In genomic region chr13:114115796-114116195, GRCh38 we compare ENCODE assay signal across 10 cellular contexts. TPM values are rescaled to one million over a fixed set of nuclear protein-coding genes. Genes with fewer than 3 reads are reported as not detected.
DNase-seq lines count a peak whose midpoint lies in the region; ATAC-seq and TF ChIP-seq lines count a peak whose summit lies in the region.
"Had no signal": no experiment of that assay in that cellular context is flagged by ENCODE, and none has a peak within 500 bp of the region (broad histone marks: within the 10 kb centered on the region; RNA-seq: fewer than 3 reads in every experiment).

No MANE protein-coding gene starts in this region.

- H3K27me3 ChIP-seq in psoas muscle (ENCODE audit: insufficient read depth in 3 of 3, low read length in 2 of 3) = no peaks in the 10 kb centered on the region

- ATAC-seq in activated T-cell treated with anti-CD3 and anti-CD28 coated beads, Interleukin-2, amount 50 U/mL, for 4 hours = no peak
- no peak for ATAC-seq in memory B cell (ENCODE audit: low read depth)
- ATAC-seq in stimulated activated naive CD8-positive, alpha-beta T cell treated with anti-CD3 and anti-CD28 coated beads, Interleukin-15, amount 100 ng/mL, for 72 hours = no peak
- no peak for ATAC-seq in psoas muscle

- WGBS in psoas muscle, 3 donors = 88 to 90% (median 89%) methylated on average over 13 of the region's 13 CpGs

- H3K27ac ChIP-seq in psoas muscle = no peak overlapping the region

- H3K4me3 ChIP-seq in psoas muscle = no peak overlapping the region

- intact Hi-C loops in psoas muscle (cut with DNase I) = no loop called here

- no peak overlapping the region for H3K4me3 Mint-ChIP-seq in activated T-cell treated with anti-CD3 and anti-CD28 coated beads, Interleukin-2, amount 50 U/mL, for 4 hours
- H3K4me3 Mint-ChIP-seq in memory B cell = peak overlapping the region; percentile 0
- H3K4me3 Mint-ChIP-seq in stimulated activated naive CD8-positive, alpha-beta T cell treated with anti-CD3 and anti-CD28 coated beads, Interleukin-15, amount 100 ng/mL, for 72 hours = peak overlapping the region; percentile 60 to 62

- H3K27me3 Mint-ChIP-seq in activated T-cell treated with anti-CD3 and anti-CD28 coated beads, Interleukin-2, amount 50 U/mL, for 4 hours (ENCODE audit: low read depth) = no peaks in the 10 kb centered on the region
- no peaks in the 10 kb centered on the region for H3K27me3 Mint-ChIP-seq in memory B cell
- H3K27me3 Mint-ChIP-seq in stimulated activated naive CD8-positive, alpha-beta T cell treated with anti-CD3 and anti-CD28 coated beads, Interleukin-15, amount 100 ng/mL, for 72 hours = no peaks in the 10 kb centered on the region

- no peak for TF ChIP-seq CTCF in psoas muscle (IDR thresholded peaks at IDR 0.05)

- peak; percentile 20 for DNase-seq in activated T-cell treated with anti-CD3 and anti-CD28 coated beads, Interleukin-2, amount 50 U/mL, for 1 hour
- DNase-seq in activated T-cell treated with anti-CD3 and anti-CD28 coated beads for 4 hours (no peak), memory B cell (ENCODE audit: low spot score in 2 of 2) (no peak), psoas muscle (no peak), amygdala (lab: John Stamatoyannopoulos, UW) (no peak), NCI-H2227 (lab: John Stamatoyannopoulos, UW; ENCODE audit: unreplicated experiment) (no peak)
- peak; percentile 0 for DNase-seq in activated T-cell treated with anti-CD3 and anti-CD28 coated beads, Interleukin-2, amount 50 U/mL, for 4 hours
- DNase-seq in stimulated activated naive CD8-positive, alpha-beta T cell treated with anti-CD3 and anti-CD28 coated beads, Interleukin-15, amount 100 ng/mL, for 72 hours = no peak
- DNase-seq: anterior cingulate cortex, NCI-H524 treated with DMSO at 0.1 percent for 48 hours had no signal

- H3K4me1 ChIP-seq in psoas muscle = peaks cover 42% of the 10 kb centered on the region

- H3K36me3 Mint-ChIP-seq in activated T-cell treated with anti-CD3 and anti-CD28 coated beads, Interleukin-2, amount 50 U/mL, for 4 hours (ENCODE audit: insufficient read depth) = peaks cover 16% of the 10 kb centered on the region
- H3K36me3 Mint-ChIP-seq in memory B cell = peaks cover 21% of the 10 kb centered on the region

- peaks cover 65% of the 10 kb centered on the region for H3K4me1 Mint-ChIP-seq in activated T-cell treated with anti-CD3 and anti-CD28 coated beads, Interleukin-2, amount 50 U/mL, for 4 hours (ENCODE audit: low read depth)
- peaks cover 48% of the 10 kb centered on the region for H3K4me1 Mint-ChIP-seq in memory B cell
- peaks cover 87% of the 10 kb centered on the region for H3K4me1 Mint-ChIP-seq in stimulated activated naive CD8-positive, alpha-beta T cell treated with anti-CD3 and anti-CD28 coated beads, Interleukin-15, amount 100 ng/mL, for 72 hours

- H3K9me3 Mint-ChIP-seq in activated T-cell treated with anti-CD3 and anti-CD28 coated beads, Interleukin-2, amount 50 U/mL, for 4 hours = no peaks in the 10 kb centered on the region
- H3K9me3 Mint-ChIP-seq in memory B cell = no peaks in the 10 kb centered on the region
- H3K9me3 Mint-ChIP-seq in stimulated activated naive CD8-positive, alpha-beta T cell treated with anti-CD3 and anti-CD28 coated beads, Interleukin-15, amount 100 ng/mL, for 72 hours = no peaks in the 10 kb centered on the region

- H3K9me3 ChIP-seq in psoas muscle = no peaks in the 10 kb centered on the region

- H3K27ac Mint-ChIP-seq in memory B cell = peak overlapping the region; percentile 80
- peak overlapping the region in 1 of 2 donors; percentile 44 for H3K27ac Mint-ChIP-seq in stimulated activated naive CD8-positive, alpha-beta T cell treated with anti-CD3 and anti-CD28 coated beads, Interleukin-15, amount 100 ng/mL, for 72 hours

- H3K36me3 ChIP-seq in psoas muscle (ENCODE audit: insufficient read depth in 1 of 2, low read depth in 1 of 2) = no peaks in the 10 kb centered on the region

RNA-seq across cellular contexts. Expression of gene RASA3, which starts 16.6 kb away (rescaled TPM):
- total RNA-seq in activated T-cell treated with anti-CD3 and anti-CD28 coated beads, Interleukin-2, amount 50 U/mL, for 4 hours = 10 to 100 TPM; 23.7 to 28.7 (median 26.6) TPM
- 10 to 100 TPM in 3 of 4 donors, 1 to 10 TPM in 1; 9.2 to 20.2 (median 14.5) TPM for total RNA-seq in psoas muscle
- 10 to 100 TPM in 1 of 3 donors, 1 to 10 TPM in 2; 4.8 to 24.4 (median 5.2) TPM for polyA plus RNA-seq in psoas muscle

Comparison
In these comparisons a context has a peak if more than half of its experiments do, and no peak if none do; other contexts are left out.
1. DNase-seq: peak in activated T-cell treated with anti-CD3 and anti-CD28 coated beads, Interleukin-2, amount 50 U/mL, for 1 hour (single experiment) and activated T-cell treated with anti-CD3 and anti-CD28 coated beads, Interleukin-2, amount 50 U/mL, for 4 hours (single experiment); none in activated T-cell treated with anti-CD3 and anti-CD28 coated beads for 4 hours (single experiment), memory B cell (0 of 2), stimulated activated naive CD8-positive, alpha-beta T cell treated with anti-CD3 and anti-CD28 coated beads, Interleukin-15, amount 100 ng/mL, for 72 hours (0 of 2), psoas muscle (0 of 2), amygdala (0 of 56) and NCI-H2227 (single experiment).